ENCODE assay signal across 21 cellular contexts in genomic region chr4:8390604-8391003, GRCh38. TPM values are rescaled to one million over a fixed set of nuclear protein-coding genes. Genes with fewer than 3 reads are reported as not detected.
A peak's percentile ranks its signal among the peaks of the same experiment; 100 is the strongest.
DNase-seq lines count a peak whose midpoint lies in the region; ATAC-seq, FAIRE-seq and TF ChIP-seq lines count a peak whose summit lies in the region.
"Had no signal": no experiment of that assay in that cellular context is flagged by ENCODE, and none has a peak within 500 bp of the region (broad histone marks: within the 10 kb centered on the region; RNA-seq: fewer than 3 reads in every experiment).

No MANE protein-coding gene starts in this region.

- no peak overlapping the region for H4K8ac ChIP-seq in H1 (ENCODE audit: extremely low read depth, insufficient read depth, low read length)

- no peak for FAIRE-seq in H1 (lab: Jason Lieb, UNC)
- FAIRE-seq: A549, G401.6 had no signal

- H2BK20ac ChIP-seq in H1 (ENCODE audit: low read length) = no peak overlapping the region

- H3K9me3 ChIP-seq in BLaER1 (no peaks in the 10 kb centered on the region), OCI-LY1 (ENCODE audit: low read length) (no peaks in the 10 kb centered on the region), H1 (ENCODE audit: insufficient read depth in 2 of 2, low read depth in 1 of 2, low read length in 1 of 2) (no peaks in the 10 kb centered on the region), gastrocnemius medialis (no peaks in the 10 kb centered on the region), hepatocyte (ENCODE audit: low read depth) (no peaks in the 10 kb centered on the region)
- H3K9me3 ChIP-seq: A549, HAP-1, MG63 had no signal

- H3K79me2 ChIP-seq in OCI-LY1 (ENCODE audit: insufficient read depth, low read length) (no peaks in the 10 kb centered on the region), H1 (ENCODE audit: control insufficient read depth in 1 of 2, insufficient read depth in 2 of 2, low read length in 2 of 2) (no peaks in the 10 kb centered on the region), hepatocyte (no peaks in the 10 kb centered on the region)

- no peak overlapping the region for H3K56ac ChIP-seq in H1 (replicated peaks; ENCODE audit: insufficient read length, low read depth, low read length)

- H4K20me1 ChIP-seq in BLaER1 (no peaks in the 10 kb centered on the region), OCI-LY1 (ENCODE audit: insufficient read depth, low read length) (no peaks in the 10 kb centered on the region), H1 (replicated peaks in 1 of 2; ENCODE audit: control insufficient read depth in 1 of 2, insufficient read depth in 2 of 2, low read length in 2 of 2) (no peaks in the 10 kb centered on the region), hepatocyte (ENCODE audit: insufficient read depth, poor library complexity, severe bottlenecking) (no peaks in the 10 kb centered on the region)

- H2AK5ac ChIP-seq in H1 (ENCODE audit: low read depth, low read length) = 0 out of 2 replicates have a peak overlapping the region, but pooled peaks have one; percentile 7

- peaks cover 16% of the 10 kb centered on the region for H3K36me3 ChIP-seq in BLaER1
- H3K36me3 ChIP-seq in OCI-LY1 (ENCODE audit: insufficient read depth, low read length) = peaks cover 6% of the 10 kb centered on the region; the same call in 1 of the 2 replicates
- no peaks in the 10 kb centered on the region for H3K36me3 ChIP-seq in H1 (ENCODE audit: control insufficient read depth in 2 of 4, insufficient read depth in 4 of 4, low read length in 3 of 4)
- H3K36me3 ChIP-seq in gastrocnemius medialis = peaks cover 0 to 36% of the 10 kb centered on the region in 2 donors
- H3K36me3 ChIP-seq in hepatocyte (replicated peaks; ENCODE audit: insufficient read depth, low read depth) = no peaks in the 10 kb centered on the region
- H3K36me3 ChIP-seq: HAP-1 had no signal

- peak; percentile 16 to 56 for ATAC-seq in gastrocnemius medialis
- ATAC-seq: A549 had no signal

- CTCF ChIA-PET in H1 (lab: Charles Lee; ENCODE audit: partially characterized antibody) = interaction anchor here (0.8 to 6.6 kb wide), 6 partner anchors 8 to 150 kb away, joined by 3 to 37 read pairs (median 8); no protein-coding TSS in a partner anchor

- peaks cover 98% of the 10 kb centered on the region for H3K4me1 ChIP-seq in BLaER1
- peaks cover 64% of the 10 kb centered on the region for H3K4me1 ChIP-seq in OCI-LY1 (ENCODE audit: insufficient read depth, low read length, severe bottlenecking)
- no peaks in the 10 kb centered on the region; a peak in 1 of 7 replicates for H3K4me1 ChIP-seq in H1 (replicated peaks in 1 of 4; ENCODE audit: control insufficient read depth in 3 of 4, insufficient read depth in 4 of 4, low read length in 3 of 4)
- H3K4me1 ChIP-seq in gastrocnemius medialis = peaks cover 42 to 48% of the 10 kb centered on the region in 2 donors
- peaks cover 8% of the 10 kb centered on the region for H3K4me1 ChIP-seq in hepatocyte (ENCODE audit: insufficient read depth)

- peak overlapping the region; percentile 76 for H3K9ac ChIP-seq in BLaER1
- peak overlapping the region; percentile 62 for H3K9ac ChIP-seq in OCI-LY1 (ENCODE audit: low read length)
- H3K9ac ChIP-seq in H1 (replicated peaks in 1 of 4; ENCODE audit: extremely low read depth in 1 of 4, low read depth in 3 of 4, low read length in 3 of 4) = no peak overlapping the region

- H4K5ac ChIP-seq in H1 (ENCODE audit: insufficient read length, low read depth, low read length) = no peak overlapping the region

- in situ Hi-C loops in gastrocnemius medialis (cut with MboI; ENCODE audit: low sequenced_read_pairs in 4 of 4) = loop anchor here in 1 of 4 donors (10.0 kb wide), 1 partner anchor 66 kb away; no protein-coding TSS in a partner anchor

- H3F3A ChIP-seq in OCI-LY1 (ENCODE audit: insufficient read depth, low read length) = peaks cover 5% of the 10 kb centered on the region; the same call in 1 of the 2 replicates

- H3K23ac ChIP-seq in H1 (ENCODE audit: insufficient read length) = no peak overlapping the region

- no peaks in the 10 kb centered on the region; the same call in 1 of the 2 replicates for H3K23me2 ChIP-seq in H1 (ENCODE audit: low read depth, low read length)

- H3K4me3 ChIP-seq in BLaER1 (no peak overlapping the region; the same call in 1 of the 2 replicates), OCI-LY1 (ENCODE audit: low read depth, low read length, poor library complexity, severe bottlenecking) (no peak overlapping the region), H1 (ENCODE audit: extremely low read depth in 1 of 4, insufficient read depth in 2 of 4, low read depth in 3 of 4, low read length in 4 of 4) (no peak overlapping the region), gastrocnemius medialis (no peak overlapping the region), hepatocyte (no peak overlapping the region)
- H3K4me3 ChIP-seq: A549, HAP-1, MG63 had no signal

- H3K9me2 ChIP-seq in OCI-LY1 (ENCODE audit: low read depth, low read length) (no peaks in the 10 kb centered on the region), hepatocyte (replicated peaks; ENCODE audit: insufficient read depth) (no peaks in the 10 kb centered on the region)

- H3K14ac ChIP-seq in H1 (ENCODE audit: insufficient read length) = no peak overlapping the region

- 88% methylated on average over 5 of the region's 5 CpGs; no CpG with 5 or more reads in 1 of the 2 experiments for WGBS in H1 (ENCODE audit: extremely low coverage in 1 of 2, insufficient coverage in 1 of 2, insufficient read length in 1 of 2, insufficient replicate concordance in 2 of 2, low coverage in 1 of 2, low lambda C conversion rate in 2 of 2, missing lambda C conversion rate in 1 of 2), 2 experiments
- 97% methylated on average over 5 of the region's 5 CpGs for WGBS in hepatocyte (ENCODE audit: low lambda C conversion rate, missing lambda C conversion rate)

- TF ChIP-seq RAD21 in H1 (IDR thresholded peaks at IDR 0.05 in 1 of 2, conservative IDR thresholded peaks at IDR 0.05 in 1 of 2; ENCODE audit: low read depth in 2 of 2, low read length in 2 of 2) = no peak

- H3K79me1 ChIP-seq in H1 (ENCODE audit: low read depth, low read length) = no peaks in the 10 kb centered on the region

- H4K91ac ChIP-seq in H1 (replicated peaks; ENCODE audit: insufficient read length, low read length) = no peak overlapping the region

- H3K18ac ChIP-seq in H1 (ENCODE audit: extremely low read depth, low read length) = no peak overlapping the region

- no peak overlapping the region for H3K4ac ChIP-seq in H1 (replicated peaks; ENCODE audit: insufficient read length, low read depth, low read length)

- no peak for TF ChIP-seq EP300 in H1 (IDR thresholded peaks at IDR 0.05; ENCODE audit: borderline replicate concordance in 1 of 2, low read depth in 2 of 2, low read length in 2 of 2)

- H2AFZ ChIP-seq in OCI-LY1 (ENCODE audit: low read length) (no peak overlapping the region), H1 (ENCODE audit: low read length) (no peak overlapping the region), hepatocyte (no peak overlapping the region)

- H3K27ac ChIP-seq in BLaER1 (peak overlapping the region; percentile 90), OCI-LY1 (ENCODE audit: low read depth, low read length, poor library complexity, severe bottlenecking) (peak overlapping the region; percentile 100), H1 (ENCODE audit: low read depth, low read length) (no peak overlapping the region), gastrocnemius medialis (peak overlapping the region in 3 of 4 donors; percentile 78 to 87 (median 79)), hepatocyte (no peak overlapping the region)
- H3K27ac ChIP-seq: A549, C4-2B, HL-60 had no signal

- H2BK15ac ChIP-seq in H1 (ENCODE audit: low read length) = no peak overlapping the region

- intact Hi-C loops in gastrocnemius medialis (cut with DNase I; ENCODE audit: low total_unique reads) = loop anchor here (5.0 kb wide), 1 partner anchor 58 kb away; no protein-coding TSS in a partner anchor

- H3K4me2 ChIP-seq in BLaER1 = peak overlapping the region; percentile 91
- H3K4me2 ChIP-seq in OCI-LY1 (ENCODE audit: low read length) = peak overlapping the region; percentile 57; the same call in 1 of the 2 replicates
- no peak overlapping the region for H3K4me2 ChIP-seq in H1 (ENCODE audit: insufficient read depth in 1 of 2, low read depth in 2 of 2, low read length in 2 of 2)
- H3K4me2 ChIP-seq in hepatocyte = no peak overlapping the region
- H3K4me2 ChIP-seq: A549 had no signal

- TF ChIP-seq POLR2A in H1 (IDR thresholded peaks at IDR 0.05; ENCODE audit: control extremely low read depth in 1 of 2, low read depth in 2 of 2, low read length in 2 of 2) (no peak), gastrocnemius medialis (IDR thresholded peaks at IDR 0.05) (no peak)

- H3K27me3 ChIP-seq in BLaER1 (no peaks in the 10 kb centered on the region), OCI-LY1 (ENCODE audit: insufficient read depth, low read length) (no peaks in the 10 kb centered on the region), H1 (replicated peaks in 1 of 4; ENCODE audit: control insufficient read depth in 3 of 4, extremely low read depth in 1 of 4, insufficient read depth in 3 of 4, low read length in 3 of 4) (no peaks in the 10 kb centered on the region), gastrocnemius medialis (no peaks in the 10 kb centered on the region), hepatocyte (no peaks in the 10 kb centered on the region)
- H3K27me3 ChIP-seq: MG63 had no signal

- H2BK12ac ChIP-seq in H1 (ENCODE audit: low read depth, low read length) = no peak overlapping the region

- H2BK5ac ChIP-seq in H1 (ENCODE audit: low read depth, low read length) = no peak overlapping the region

- TF ChIP-seq CTCF in OCI-LY1 (IDR thresholded peaks at IDR 0.05; ENCODE audit: low read length) = no peak
- no peak for TF ChIP-seq CTCF in H1 (IDR thresholded peaks at IDR 0.05; ENCODE audit: control extremely low read depth in 1 of 3, insufficient read depth in 1 of 3, low read depth in 1 of 3, low read length in 3 of 3)
- no peak for TF ChIP-seq CTCF in gastrocnemius medialis (IDR thresholded peaks at IDR 0.05 in 4 of 5, conservative IDR thresholded peaks at IDR 0.05 in 1 of 5)
- no peak for TF ChIP-seq CTCF in hepatocyte (IDR thresholded peaks at IDR 0.05; ENCODE audit: poor library complexity)

- H2BK120ac ChIP-seq in H1 (replicated peaks; ENCODE audit: low read depth, low read length) = no peak overlapping the region

- POLR2A ChIA-PET in H1 (lab: Charles Lee; ENCODE audit: partially characterized antibody) = interaction anchor here (0.6 to 1.0 kb wide), 2 partner anchors 8 to 304 kb away, joined by 3 read pairs; no protein-coding TSS in a partner anchor

- no peak for DNase-seq in H1 (ENCODE audit: low read depth in 1 of 2, low spot score in 2 of 2)
- peak; percentile 49 to 55 for DNase-seq in gastrocnemius medialis
- no peak for DNase-seq in activated CD8-positive, alpha-beta memory T cell treated with anti-CD3 and anti-CD28 coated beads, Interleukin-2, amount 50 U/mL, for 4 hours
- no peak for DNase-seq in hepatocyte (ENCODE audit: low spot score)
- no peak for DNase-seq in SHP77 treated with DMSO at 0.1 percent for 48 hours (lab: John Stamatoyannopoulos, UW)
- DNase-seq: DMS 273 treated with DMSO at 0.1 percent for 48 hours, DND-41, Karpas-422, MG63, NCI-H1048, NCI-H1436, NCI-H2029, NCI-H2171, NCI-H526 had no signal

RNA-seq across cellular contexts. Expression of gene ACOX3, which starts 49.9 kb away (rescaled TPM):
- total RNA-seq in H1 (2021; fragmentation: NEBNext Ultra II Directional; extraction: Animal tissue kit (Norgen Biotek cat#: 25700)) = 9.9 and 10.2 TPM in 2 replicates
- 2.5 and 4.3 TPM in 2 replicates for polyA plus RNA-seq in H1 (2011; rRNA removed)
- 3.5 TPM for polyA plus RNA-seq in H1 (2011; cell fraction: cytosol; rRNA removed)
- polyA plus RNA-seq in H1 (2011; cell fraction: nucleus; rRNA removed) = 4.9 TPM
- polyA plus RNA-seq in H1 (2012, experiment 1 of 2) = 5.7 to 10.4 TPM (median 7.9 TPM) in 4 replicates
- polyA plus RNA-seq in H1 (2012, experiment 2 of 2) = 8.1 TPM
- 6.0 TPM for polyA plus RNA-seq in H1 (2013, experiment 1 of 2)
- polyA plus RNA-seq in H1 (2013, experiment 2 of 2) = 5.7 TPM
- polyA minus RNA-seq in H1 (2011; rRNA and poly(A)+ RNA removed) = 5.4 and 9.0 TPM in 2 replicates
- polyA minus RNA-seq in H1 (2011; cell fraction: cytosol; rRNA and poly(A)+ RNA removed) = 2.1 TPM
- polyA minus RNA-seq in H1 (2011; cell fraction: nucleus; rRNA and poly(A)+ RNA removed) = 5.4 TPM
- 10 to 100 TPM; 19.0 to 32.9 (median 22.1) TPM for total RNA-seq in gastrocnemius medialis
- total RNA-seq in hepatocyte = 21.0 and 22.5 TPM in 2 replicates
- polyA plus RNA-seq in hepatocyte = 13.9 and 17.6 TPM in 2 replicates

RNA-seq across cellular contexts. Expression of gene TRMT44, which starts 50.0 kb away (rescaled TPM):
- total RNA-seq in H1 (2021; fragmentation: NEBNext Ultra II Directional; extraction: Animal tissue kit (Norgen Biotek cat#: 25700)) = 20.1 and 23.9 TPM in 2 replicates
- polyA plus RNA-seq in H1 (2011; rRNA removed) (8.6 and 11.6 TPM in 2 replicates), hepatocyte (8.2 and 13.2 TPM in 2 replicates)
- 10.6 TPM for polyA plus RNA-seq in H1 (2011; cell fraction: cytosol; rRNA removed)
- 37.2 TPM for polyA plus RNA-seq in H1 (2011; cell fraction: nucleus; rRNA removed)
- 9.3 to 14.4 TPM (median 11.8 TPM) in 4 replicates for polyA plus RNA-seq in H1 (2012, experiment 1 of 2)
- polyA plus RNA-seq in H1 (2012, experiment 2 of 2) = 5.4 TPM
- 7.4 TPM for polyA plus RNA-seq in H1 (2013, experiment 1 of 2)
- polyA plus RNA-seq in H1 (2013, experiment 2 of 2) = 7.0 TPM
- polyA minus RNA-seq in H1 (2011; rRNA and poly(A)+ RNA removed) = 14.1 and 18.0 TPM in 2 replicates
- 19.2 TPM for polyA minus RNA-seq in H1 (2011; cell fraction: cytosol; rRNA and poly(A)+ RNA removed)
- 52.7 TPM for polyA minus RNA-seq in H1 (2011; cell fraction: nucleus; rRNA and poly(A)+ RNA removed)
- total RNA-seq in gastrocnemius medialis (10 to 100 TPM in 2 of 4 donors, 1 to 10 TPM in 2; 7.5 to 16.4 (median 10.2) TPM), hepatocyte (13.2 and 20.1 TPM in 2 replicates)

Comparison
In these comparisons a context has a peak if more than half of its experiments do, and no peak if none do; other contexts are left out.
1. H3K27ac ChIP-seq: peak in BLaER1 (single experiment), OCI-LY1 (single experiment) and gastrocnemius medialis (3 of 4); none in H1 (single experiment) and hepatocyte (single experiment).
2. H3K4me2 ChIP-seq: peak in BLaER1 (single experiment) and OCI-LY1 (single experiment); none in H1 (0 of 2) and hepatocyte (single experiment).
3. H3K9ac ChIP-seq: peak in BLaER1 (single experiment) and OCI-LY1 (single experiment); none in H1 (0 of 4).
4. DNase-seq: peak in gastrocnemius medialis (2 of 2); none in H1 (0 of 2), activated CD8-positive, alpha-beta memory T cell treated with anti-CD3 and anti-CD28 coated beads, Interleukin-2, amount 50 U/mL, for 4 hours (single experiment), hepatocyte (single experiment) and SHP77 treated with DMSO at 0.1 percent for 48 hours (single experiment).